In the genomic region with DNA sequence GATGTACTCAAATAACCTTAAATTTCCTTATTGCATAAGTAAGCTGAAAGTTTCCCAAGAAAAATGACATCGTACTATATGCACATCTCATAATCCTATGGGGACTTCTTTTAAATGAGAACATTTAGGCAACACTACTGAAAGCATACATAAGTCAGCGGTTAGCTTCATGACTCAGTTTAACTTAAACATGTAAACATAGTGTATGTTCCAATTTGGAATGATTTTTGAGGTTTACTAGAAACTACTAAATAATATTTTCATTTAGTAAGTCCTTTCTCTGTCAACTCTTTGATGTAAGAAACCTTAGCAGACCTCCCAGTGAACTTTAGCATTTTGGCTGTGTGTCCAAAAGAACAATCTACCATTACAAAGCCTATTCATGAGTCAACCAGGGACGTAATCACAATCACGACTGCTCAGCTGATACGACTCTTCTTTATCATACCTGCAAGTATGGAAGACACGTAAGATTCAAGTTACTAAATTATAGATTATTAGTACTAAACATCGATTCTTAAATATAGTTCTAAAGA, we compare ENCODE assay signal across 10 cellular contexts. TPM values are rescaled to one million over a fixed set of nuclear protein-coding genes. Genes with fewer than 3 reads are reported as not detected.
DNase-seq lines count a peak whose midpoint lies in the region; ATAC-seq and TF ChIP-seq lines count a peak whose summit lies in the region.
"Had no signal": no experiment of that assay in that cellular context is flagged by ENCODE, and none has a peak within 500 bp of the region (broad histone marks: within the 10 kb centered on the region; RNA-seq: fewer than 3 reads in every experiment).

No MANE protein-coding gene starts in this region.

- ATAC-seq in CD4-positive, CD25-positive, alpha-beta regulatory T cell (ENCODE audit: low read depth in 2 of 2), result no peak
- no peak for ATAC-seq in naive B cell (ENCODE audit: low read depth in 2 of 2)
- ATAC-seq in GM18505 (IDR thresholded peaks at IDR 0.05; ENCODE audit: unreplicated experiment), result no peak
- no peak for ATAC-seq in GM19455 (IDR thresholded peaks at IDR 0.05; ENCODE audit: unreplicated experiment)

- peak overlapping the region; percentile 95 to 99 (median 96) for H3K27ac Mint-ChIP-seq in CD4-positive, CD25-positive, alpha-beta regulatory T cell
- H3K27ac Mint-ChIP-seq in naive B cell, result peak overlapping the region; percentile 97 to 100 (median 98)

- peaks cover 43 to 84% (median 60%) of the 10 kb centered on the region in 4 donors for H3K4me1 Mint-ChIP-seq in CD4-positive, CD25-positive, alpha-beta regulatory T cell
- H3K4me1 Mint-ChIP-seq in naive B cell, result peaks cover 31 to 44% (median 44%) of the 10 kb centered on the region in 3 donors

- H3K4me3 Mint-ChIP-seq in CD4-positive, CD25-positive, alpha-beta regulatory T cell, result peak overlapping the region; percentile 66 to 94 (median 92)
- H3K4me3 Mint-ChIP-seq in naive B cell, result peak overlapping the region in 7 of 8 donors; percentile 51 to 97 (median 93)

- H3K36me3 ChIP-seq in CD4-positive, CD25-positive, alpha-beta regulatory T cell (ENCODE audit: control insufficient read depth, insufficient read depth, low read length), result no peaks in the 10 kb centered on the region

- no peak for DNase-seq in CD4-positive, CD25-positive, alpha-beta regulatory T cell
- DNase-seq in LHCN-M2 (ENCODE audit: low read depth) (peak; percentile 34), dermis blood vessel endothelial cell (peak; percentile 68), naive B cell (no peak), NCI-H2171 treated with DMSO at 0.1 percent for 48 hours (lab: John Stamatoyannopoulos, UW) (no peak), DMS153 (lab: John Stamatoyannopoulos, UW) (no peak)
- DNase-seq: amniotic stem cell, NCI-H1694 treated with DMSO at 0.1 percent for 48 hours had no signal

- H3K36me3 Mint-ChIP-seq in CD4-positive, CD25-positive, alpha-beta regulatory T cell, result peaks cover 18% of the 10 kb centered on the region
- no peaks in the 10 kb centered on the region for H3K36me3 Mint-ChIP-seq in naive B cell

- no peak for TF ChIP-seq POLR2A in GM18505 (IDR thresholded peaks at IDR 0.05; ENCODE audit: borderline replicate concordance, extremely low read depth, insufficient read depth, insufficient read length)

- no peaks in the 10 kb centered on the region for H3K27me3 ChIP-seq in CD4-positive, CD25-positive, alpha-beta regulatory T cell (ENCODE audit: control insufficient read depth, insufficient read depth, low read length)

- H3K27me3 Mint-ChIP-seq in CD4-positive, CD25-positive, alpha-beta regulatory T cell, result no peaks in the 10 kb centered on the region
- no peaks in the 10 kb centered on the region for H3K27me3 Mint-ChIP-seq in naive B cell

- peak overlapping the region; percentile 96 for H3K27ac ChIP-seq in CD4-positive, CD25-positive, alpha-beta regulatory T cell (ENCODE audit: insufficient read depth, low read length, poor library complexity, severe bottlenecking)

- H3K9me3 ChIP-seq in CD4-positive, CD25-positive, alpha-beta regulatory T cell (ENCODE audit: control insufficient read depth in 2 of 2, low read length in 2 of 2), result no peaks in the 10 kb centered on the region

- H3K9me3 Mint-ChIP-seq in CD4-positive, CD25-positive, alpha-beta regulatory T cell, result no peaks in the 10 kb centered on the region
- no peaks in the 10 kb centered on the region for H3K9me3 Mint-ChIP-seq in naive B cell

- H3K4me1 ChIP-seq in CD4-positive, CD25-positive, alpha-beta regulatory T cell (ENCODE audit: control insufficient read depth, insufficient read depth, low read length, poor library complexity, severe bottlenecking), result peaks cover 61% of the 10 kb centered on the region

- H3K4me3 ChIP-seq in CD4-positive, CD25-positive, alpha-beta regulatory T cell (ENCODE audit: low read depth, low read length), result peak overlapping the region; percentile 83

RNA-seq across cellular contexts. Expression of gene HIVEP2, which starts 19.3 kb away (rescaled TPM):
- total RNA-seq in CD4-positive, CD25-positive, alpha-beta regulatory T cell, result 76.7 TPM
- 10 to 100 TPM in 3 of 4 donors, 1 to 10 TPM in 1; 9.7 to 12.5 (median 11.8) TPM for polyA plus RNA-seq in CD4-positive, CD25-positive, alpha-beta regulatory T cell
- 11.8 and 15.1 TPM in 2 replicates for total RNA-seq in LHCN-M2 (2014; rRNA removed)
- 4.2 TPM for polyA plus RNA-seq in LHCN-M2 (2012)
- total RNA-seq in dermis blood vessel endothelial cell, result 10.6 and 11.7 TPM in 2 replicates
- 10 to 100 TPM in 1 of 6 donors, 1 to 10 TPM in 5; 2.7 to 10.2 (median 5.4) TPM for polyA plus RNA-seq in naive B cell (ENCODE audit: low read depth in 6 of 6)

Comparison
In these comparisons a context has a peak if more than half of its experiments do, and no peak if none do; other contexts are left out.
1. DNase-seq: peak in LHCN-M2 (single experiment) and dermis blood vessel endothelial cell (single experiment); none in CD4-positive, CD25-positive, alpha-beta regulatory T cell (0 of 3), naive B cell (single experiment), NCI-H2171 treated with DMSO at 0.1 percent for 48 hours (single experiment) and DMS153 (single experiment).